ENCODE assay signal across 14 cellular contexts in the genomic region with DNA sequence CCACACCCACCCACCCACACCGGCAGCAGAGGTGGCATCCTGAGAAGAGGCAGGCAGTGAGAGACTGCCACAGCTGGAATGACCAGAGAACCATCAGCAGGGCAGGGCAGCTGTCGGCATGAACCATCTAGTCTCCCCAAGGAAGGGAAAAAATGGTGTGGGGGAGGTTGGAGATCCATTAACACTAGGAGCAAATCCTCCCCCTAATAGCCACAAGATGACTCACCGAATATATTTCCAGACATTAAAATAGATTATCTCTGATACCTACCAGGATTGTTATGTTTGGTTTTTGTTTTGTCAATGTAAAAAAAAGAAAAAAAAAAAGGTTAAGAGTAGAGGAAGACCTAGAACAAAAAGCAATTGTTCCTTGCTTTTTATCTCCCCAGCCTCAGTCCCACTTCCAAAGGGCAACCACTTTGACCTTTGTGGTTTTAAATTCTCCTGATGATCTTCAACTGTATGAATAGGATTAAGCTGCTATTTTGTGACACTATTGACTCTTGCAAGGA. TPM values are rescaled to one million over a fixed set of nuclear protein-coding genes. Genes with fewer than 3 reads are reported as not detected.
DNase-seq lines count a peak whose midpoint lies in the region; ATAC-seq and TF ChIP-seq lines count a peak whose summit lies in the region.
"Had no signal": no experiment of that assay in that cellular context is flagged by ENCODE, and none has a peak within 500 bp of the region (broad histone marks: within the 10 kb centered on the region; RNA-seq: fewer than 3 reads in every experiment).

No MANE protein-coding gene starts in this region.

- peaks cover 3% of the 10 kb centered on the region; the same call in 2 of the 3 replicates for H3K4me1 Mint-ChIP-seq in GM23338
- H3K4me1 Mint-ChIP-seq: activated CD4-positive, alpha-beta T cell treated with anti-CD3 and anti-CD28 coated beads for 36 hours had no signal

- H3F3A ChIP-seq in GM23338 (replicated peaks; ENCODE audit: low read depth), result no peaks in the 10 kb centered on the region

- in situ Hi-C loops in HAP-1 (cut with MboI; ENCODE audit: low sequenced_read_pairs), result no loop called here

- H3K4me1 ChIP-seq in HAP-1 (peaks cover 6% of the 10 kb centered on the region), GM23338 (ENCODE audit: insufficient read depth) (no peaks in the 10 kb centered on the region)
- H3K4me1 ChIP-seq: Peyer's patch had no signal

- H3K27ac ChIP-seq in RWPE1 (peak overlapping the region; percentile 61), GM23338 (ENCODE audit: low read depth) (no peak overlapping the region)
- H3K27ac ChIP-seq: Peyer's patch had no signal

- no peaks in the 10 kb centered on the region for H3K27me3 Mint-ChIP-seq in GM23338 (ENCODE audit: insufficient read depth, low read depth, poor library complexity)
- H3K27me3 Mint-ChIP-seq: activated CD4-positive, alpha-beta T cell treated with anti-CD3 and anti-CD28 coated beads for 36 hours; dendritic cell treated with granulocyte-macrophage colony-stimulating factor and Interleukin-4, amounts not matched to agents 40 ng/mL and 50 ng/mL, for 4 days had no signal

- no peaks in the 10 kb centered on the region for H3K36me3 Mint-ChIP-seq in GM23338 (ENCODE audit: low read depth)

- no peak overlapping the region for H3K27ac Mint-ChIP-seq in GM23338
- H3K27ac Mint-ChIP-seq: activated CD4-positive, alpha-beta T cell treated with anti-CD3 and anti-CD28 coated beads for 36 hours; dendritic cell treated with granulocyte-macrophage colony-stimulating factor and Interleukin-4, amounts not matched to agents 40 ng/mL and 50 ng/mL, for 4 days had no signal

- no peaks in the 10 kb centered on the region for H3K9me3 Mint-ChIP-seq in GM23338
- H3K9me3 Mint-ChIP-seq: dendritic cell treated with granulocyte-macrophage colony-stimulating factor and Interleukin-4, amounts not matched to agents 40 ng/mL and 50 ng/mL, for 4 days had no signal

- H3K36me3 ChIP-seq in HAP-1 (replicated peaks) (no peaks in the 10 kb centered on the region), GM23338 (ENCODE audit: insufficient read depth) (no peaks in the 10 kb centered on the region)
- H3K36me3 ChIP-seq: Peyer's patch had no signal

- H2AFZ ChIP-seq in GM23338, result no peak overlapping the region

- no peaks in the 10 kb centered on the region for H3K79me2 ChIP-seq in GM23338 (replicated peaks; ENCODE audit: insufficient read depth)

- no peaks in the 10 kb centered on the region for H4K20me1 ChIP-seq in GM23338 (replicated peaks; ENCODE audit: insufficient read depth)

- no peaks in the 10 kb centered on the region for H3K9me2 ChIP-seq in GM23338 (ENCODE audit: insufficient read depth)

- no peak overlapping the region for H3K4me2 ChIP-seq in GM23338

- POLR2A ChIA-PET in RWPE1 (lab: Yijun Ruan, JAX; ENCODE audit: low non-redundant PET), result no interaction called here

- no peaks in the 10 kb centered on the region for H3K9me3 ChIP-seq in HAP-1
- H3K9me3 ChIP-seq: Peyer's patch had no signal

- no peak for TF ChIP-seq CTCF in RWPE1 (conservative IDR thresholded peaks at IDR 0.05; ENCODE audit: low read depth)
- no peak for TF ChIP-seq CTCF in fibroblast of pulmonary artery (IDR thresholded peaks at IDR 0.05; ENCODE audit: low read length, missing control alignments)
- TF ChIP-seq CTCF in GM23338 (conservative IDR thresholded peaks at IDR 0.05; ENCODE audit: low read depth in 2 of 2), result no peak

- peaks cover 60% of the 10 kb centered on the region for H3K27me3 ChIP-seq in HAP-1 (ENCODE audit: low read depth)
- H3K27me3 ChIP-seq in GM23338 (ENCODE audit: insufficient read depth), result no peaks in the 10 kb centered on the region
- H3K27me3 ChIP-seq: Peyer's patch had no signal

- DNase-seq in HAP-1 (ENCODE audit: low spot score in 2 of 2) (peak; percentile 38 to 71), RWPE1 (ENCODE audit: low spot score) (peak; percentile 68), fibroblast of pulmonary artery (ENCODE audit: low read depth) (peak; percentile 75), retina (peak; percentile 2), GM23338 (ENCODE audit: low spot score) (no peak)
- no peak for DNase-seq in NK-92 treated with Interleukin-12 subunit alpha and Interleukin-12 subunit beta, amount 100 ng/mL, for 24 hours (lab: John Stamatoyannopoulos, UW)
- no peak for DNase-seq in activated effector memory CD4-positive, alpha-beta T cell treated with Interleukin-2 at 50 U/mL for 16 hours
- DNase-seq: activated CD4-positive, alpha-beta T cell treated with anti-CD3 and anti-CD28 coated beads for 36 hours; activated gamma-delta T cell treated with Interleukin-2 at 50 U/mL for 16 hours; hippocampal formation; NCI-H187; Peyer's patch; stimulated activated CD4-positive, alpha-beta T cell treated with anti-CD3 and anti-CD28 coated beads, Interleukin-2, amount 100 ng/mL, for 48 hours had no signal

- H3K4me3 ChIP-seq in HAP-1 (no peak overlapping the region), fibroblast of pulmonary artery (replicated peaks; ENCODE audit: low read depth, low read length) (no peak overlapping the region), GM23338 (no peak overlapping the region)
- H3K4me3 ChIP-seq: Peyer's patch had no signal

- CTCF ChIA-PET in RWPE1 (lab: Yijun Ruan, JAX), result no interaction called here

- no peak for ATAC-seq in GM23338
- ATAC-seq: activated CD4-positive, alpha-beta T cell treated with anti-CD3 and anti-CD28 coated beads for 36 hours had no signal

- H3K4me3 Mint-ChIP-seq in GM23338, result no peak overlapping the region
- H3K4me3 Mint-ChIP-seq: activated CD4-positive, alpha-beta T cell treated with anti-CD3 and anti-CD28 coated beads for 36 hours; dendritic cell treated with granulocyte-macrophage colony-stimulating factor and Interleukin-4, amounts not matched to agents 40 ng/mL and 50 ng/mL, for 4 days had no signal

TF ChIP-seq in GM23338, 12 proteins besides CTCF, POLR2A, EP300 and RAD21 (continues in another document):
- TF ChIP-seq NANOG (IDR thresholded peaks at IDR 0.05; ENCODE audit: borderline replicate concordance) (no peak), CREB1 (CRISPR knock-in tag; IDR thresholded peaks at IDR 0.05; ENCODE audit: low read depth) (no peak)
- TF ChIP-seq, protein P1, sequence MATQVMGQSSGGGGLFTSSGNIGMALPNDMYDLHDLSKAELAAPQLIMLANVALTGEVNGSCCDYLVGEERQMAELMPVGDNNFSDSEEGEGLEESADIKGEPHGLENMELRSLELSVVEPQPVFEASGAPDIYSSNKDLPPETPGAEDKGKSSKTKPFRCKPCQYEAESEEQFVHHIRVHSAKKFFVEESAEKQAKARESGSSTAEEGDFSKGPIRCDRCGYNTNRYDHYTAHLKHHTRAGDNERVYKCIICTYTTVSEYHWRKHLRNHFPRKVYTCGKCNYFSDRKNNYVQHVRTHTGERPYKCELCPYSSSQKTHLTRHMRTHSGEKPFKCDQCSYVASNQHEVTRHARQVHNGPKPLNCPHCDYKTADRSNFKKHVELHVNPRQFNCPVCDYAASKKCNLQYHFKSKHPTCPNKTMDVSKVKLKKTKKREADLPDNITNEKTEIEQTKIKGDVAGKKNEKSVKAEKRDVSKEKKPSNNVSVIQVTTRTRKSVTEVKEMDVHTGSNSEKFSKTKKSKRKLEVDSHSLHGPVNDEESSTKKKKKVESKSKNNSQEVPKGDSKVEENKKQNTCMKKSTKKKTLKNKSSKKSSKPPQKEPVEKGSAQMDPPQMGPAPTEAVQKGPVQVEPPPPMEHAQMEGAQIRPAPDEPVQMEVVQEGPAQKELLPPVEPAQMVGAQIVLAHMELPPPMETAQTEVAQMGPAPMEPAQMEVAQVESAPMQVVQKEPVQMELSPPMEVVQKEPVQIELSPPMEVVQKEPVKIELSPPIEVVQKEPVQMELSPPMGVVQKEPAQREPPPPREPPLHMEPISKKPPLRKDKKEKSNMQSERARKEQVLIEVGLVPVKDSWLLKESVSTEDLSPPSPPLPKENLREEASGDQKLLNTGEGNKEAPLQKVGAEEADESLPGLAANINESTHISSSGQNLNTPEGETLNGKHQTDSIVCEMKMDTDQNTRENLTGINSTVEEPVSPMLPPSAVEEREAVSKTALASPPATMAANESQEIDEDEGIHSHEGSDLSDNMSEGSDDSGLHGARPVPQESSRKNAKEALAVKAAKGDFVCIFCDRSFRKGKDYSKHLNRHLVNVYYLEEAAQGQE (IDR thresholded peaks at IDR 0.05; ENCODE audit: unreplicated experiment), result no peak

RNA-seq across cellular contexts. Expression of a gene that starts 34.2 kb away (rescaled TPM):
- 0.69 TPM in 1 of 2 replicates, not detected in the other for total RNA-seq in GM23338 (2014; rRNA removed; shearing (Covaris generic))
- 0.07 TPM in 1 of 2 replicates, not detected in the other for polyA plus RNA-seq in GM23338 (2016; fragmentation: Nextera tagmentation; extraction: Ambion mirVana)

Comparison
In these comparisons a context has a peak if more than half of its experiments do, and no peak if none do; other contexts are left out.
1. DNase-seq: peak in HAP-1 (2 of 2), RWPE1 (single experiment), fibroblast of pulmonary artery (single experiment) and retina (single experiment); none in NK-92 treated with Interleukin-12 subunit alpha and Interleukin-12 subunit beta, amount 100 ng/mL, for 24 hours (single experiment), GM23338 (single experiment) and activated effector memory CD4-positive, alpha-beta T cell treated with Interleukin-2 at 50 U/mL for 16 hours (single experiment).